Comparison of ENCODE assay signal across 15 cellular contexts in genomic region chr15:90838544-90838943, GRCh38. TPM values are rescaled to one million over a fixed set of nuclear protein-coding genes. Genes with fewer than 3 reads are reported as not detected.
A peak's percentile ranks its signal among the peaks of the same experiment; 100 is the strongest.
DNase-seq lines count a peak whose midpoint lies in the region; ATAC-seq, FAIRE-seq and TF ChIP-seq lines count a peak whose summit lies in the region.
"Had no signal": no experiment of that assay in that cellular context is flagged by ENCODE, and none has a peak within 500 bp of the region (broad histone marks: within the 10 kb centered on the region; RNA-seq: fewer than 3 reads in every experiment).

No MANE protein-coding gene starts in this region.

- H2AK5ac ChIP-seq in mesenchymal stem cell (ENCODE audit: low read length, severe bottlenecking) = no peak overlapping the region

- WGBS in mesenchymal stem cell = 93% methylated on average over 15 of the region's 15 CpGs

- POLR2A ChIA-PET in activated CD8-positive, alpha-beta T cell treated with anti-CD3 and anti-CD28 coated beads for 36 hours (lab: Charles Lee) = interaction anchor here (0.9 to 4.6 kb wide), 5 partner anchors 8 to 32 kb away, joined by 3 to 27 read pairs (median 6); no protein-coding TSS in a partner anchor

- H3K27ac ChIP-seq in CD4-positive, CD25-positive, alpha-beta regulatory T cell (ENCODE audit: insufficient read depth, low read length, poor library complexity, severe bottlenecking) = peak overlapping the region; percentile 44
- H3K27ac ChIP-seq in mesenchymal stem cell (ENCODE audit: low read length, poor library complexity, severe bottlenecking) = no peak overlapping the region

- no peak for TF ChIP-seq CTCF in activated CD8-positive, alpha-beta T cell treated with anti-CD3 and anti-CD28 coated beads for 36 hours (IDR thresholded peaks at IDR 0.05)

- no peak for TF ChIP-seq POLR2A in GM12892 (IDR thresholded peaks at IDR 0.05; ENCODE audit: low read depth, low read length)

- H3K4me3 Mint-ChIP-seq in CD4-positive, CD25-positive, alpha-beta regulatory T cell = peak overlapping the region; percentile 50 to 73 (median 69)
- H3K4me3 Mint-ChIP-seq in activated CD8-positive, alpha-beta T cell treated with anti-CD3 and anti-CD28 coated beads for 36 hours = peak overlapping the region; percentile 63

- FAIRE-seq in GM12892 (lab: Jason Lieb, UNC) = peak; percentile 61
- FAIRE-seq: endothelial cell of umbilical vein, keratinocyte had no signal

- CTCF ChIA-PET in activated CD8-positive, alpha-beta T cell treated with anti-CD3 and anti-CD28 coated beads for 36 hours (lab: Charles Lee) = interaction anchor here (0.8 to 3.3 kb wide), 7 partner anchors 8 to 94 kb away, joined by 3 to 16 read pairs (median 4); partner anchors contain the start of gene HDDC3

- intact Hi-C loops in activated CD8-positive, alpha-beta T cell treated with anti-CD3 and anti-CD28 coated beads for 36 hours (cut with micrococcal nuclease) = loop anchor here (5.0 kb wide), 1 partner anchor 34 kb away; no protein-coding TSS in a partner anchor

- H3K18ac ChIP-seq in mesenchymal stem cell (ENCODE audit: low read depth in 1 of 2, low read length in 2 of 2) = no peak overlapping the region

- H3K27me3 Mint-ChIP-seq in CD4-positive, CD25-positive, alpha-beta regulatory T cell = peaks cover 4% of the 10 kb centered on the region
- no peaks in the 10 kb centered on the region for H3K27me3 Mint-ChIP-seq in activated CD8-positive, alpha-beta T cell treated with anti-CD3 and anti-CD28 coated beads for 36 hours

- peaks cover 21% of the 10 kb centered on the region for H3K4me1 ChIP-seq in CD4-positive, CD25-positive, alpha-beta regulatory T cell (ENCODE audit: control insufficient read depth, insufficient read depth, low read length, poor library complexity, severe bottlenecking)
- peaks cover 15% of the 10 kb centered on the region for H3K4me1 ChIP-seq in mesenchymal stem cell (ENCODE audit: control insufficient read depth, insufficient read depth, low read depth, low read length)

- H2AFZ ChIP-seq in mesenchymal stem cell (ENCODE audit: low read depth, low read length) = no peak overlapping the region

- H3K36me3 Mint-ChIP-seq in CD4-positive, CD25-positive, alpha-beta regulatory T cell = no peaks in the 10 kb centered on the region
- no peaks in the 10 kb centered on the region for H3K36me3 Mint-ChIP-seq in activated CD8-positive, alpha-beta T cell treated with anti-CD3 and anti-CD28 coated beads for 36 hours (ENCODE audit: low read depth)

- H3K4me3 ChIP-seq in CD4-positive, CD25-positive, alpha-beta regulatory T cell (ENCODE audit: low read depth, low read length) = peak overlapping the region; percentile 2
- H3K4me3 ChIP-seq in mesenchymal stem cell (ENCODE audit: insufficient read depth in 1 of 2, low read depth in 1 of 2, low read length in 2 of 2) = no peak overlapping the region
- H3K4me3 ChIP-seq: breast epithelium, HAP-1 had no signal

- H3K9ac ChIP-seq in mesenchymal stem cell (ENCODE audit: low read length) = no peak overlapping the region

- no peak for DNase-seq in CD4-positive, CD25-positive, alpha-beta regulatory T cell
- DNase-seq in GM12892 (ENCODE audit: insufficient read length) (no peak), mesenchymal stem cell (no peak), COLO829 (ENCODE audit: low spot score) (no peak), NCI-H82 (lab: John Stamatoyannopoulos, UW) (no peak), SKM-1 (lab: John Stamatoyannopoulos, UW; ENCODE audit: unreplicated experiment) (no peak)
- peak; percentile 41 for DNase-seq in activated CD8-positive, alpha-beta T cell treated with anti-CD3 and anti-CD28 coated beads for 36 hours
- DNase-seq: COR-L47, MM.1S, NCI-H2081, NCI-H774 had no signal

- no peaks in the 10 kb centered on the region for H3K36me3 ChIP-seq in CD4-positive, CD25-positive, alpha-beta regulatory T cell (ENCODE audit: control insufficient read depth, insufficient read depth, low read length)
- no peaks in the 10 kb centered on the region for H3K36me3 ChIP-seq in mesenchymal stem cell (ENCODE audit: control insufficient read depth in 1 of 2, insufficient read depth in 2 of 2, low read depth in 1 of 2, low read length in 2 of 2)
- H3K36me3 ChIP-seq: breast epithelium had no signal

- peak overlapping the region in 1 of 2 experiments; percentile 41 for H3K14ac ChIP-seq in mesenchymal stem cell (ENCODE audit: low read length in 2 of 2)

- ATAC-seq in CD4-positive, CD25-positive, alpha-beta regulatory T cell (ENCODE audit: low read depth in 2 of 2) = peak in 1 of 2 donors; percentile 8
- ATAC-seq in activated CD8-positive, alpha-beta T cell treated with anti-CD3 and anti-CD28 coated beads for 36 hours = no peak

- H2BK5ac ChIP-seq in mesenchymal stem cell (ENCODE audit: low read depth, low read length, poor library complexity, severe bottlenecking) = no peak overlapping the region

- H3K9me3 ChIP-seq in CD4-positive, CD25-positive, alpha-beta regulatory T cell (ENCODE audit: control insufficient read depth in 2 of 2, low read length in 2 of 2) = no peaks in the 10 kb centered on the region
- no peaks in the 10 kb centered on the region for H3K9me3 ChIP-seq in mesenchymal stem cell (ENCODE audit: control insufficient read depth, low read length)
- H3K9me3 ChIP-seq: breast epithelium, HAP-1 had no signal

- H3K4ac ChIP-seq in mesenchymal stem cell (ENCODE audit: low read depth in 1 of 2, low read length in 2 of 2) = no peak overlapping the region

- peak overlapping the region; percentile 63 for H4K91ac ChIP-seq in mesenchymal stem cell (ENCODE audit: low read length)

- H3K4me1 Mint-ChIP-seq in CD4-positive, CD25-positive, alpha-beta regulatory T cell = peaks cover 0 to 30% (median 13%) of the 10 kb centered on the region in 4 donors
- H3K4me1 Mint-ChIP-seq in activated CD8-positive, alpha-beta T cell treated with anti-CD3 and anti-CD28 coated beads for 36 hours (ENCODE audit: low read depth) = peaks cover 45% of the 10 kb centered on the region

- peak overlapping the region in 1 of 2 experiments; percentile 38 for H2BK12ac ChIP-seq in mesenchymal stem cell (ENCODE audit: low read length in 2 of 2)

- no peak overlapping the region for H4K8ac ChIP-seq in mesenchymal stem cell (ENCODE audit: low read length)

- no peaks in the 10 kb centered on the region for H3K27me3 ChIP-seq in CD4-positive, CD25-positive, alpha-beta regulatory T cell (ENCODE audit: control insufficient read depth, insufficient read depth, low read length)
- no peaks in the 10 kb centered on the region for H3K27me3 ChIP-seq in mesenchymal stem cell (ENCODE audit: control insufficient read depth in 1 of 2, insufficient read depth in 1 of 2, low read length in 2 of 2)
- H3K27me3 ChIP-seq: breast epithelium had no signal

- H2BK15ac ChIP-seq in mesenchymal stem cell (ENCODE audit: low read depth, poor library complexity, severe bottlenecking) = no peak overlapping the region

- H3K9me3 Mint-ChIP-seq in CD4-positive, CD25-positive, alpha-beta regulatory T cell = no peaks in the 10 kb centered on the region
- peaks cover 2% of the 10 kb centered on the region for H3K9me3 Mint-ChIP-seq in activated CD8-positive, alpha-beta T cell treated with anti-CD3 and anti-CD28 coated beads for 36 hours

- H3K4me2 ChIP-seq in mesenchymal stem cell (ENCODE audit: low read length, poor library complexity, severe bottlenecking) = no peak overlapping the region

- no peaks in the 10 kb centered on the region for H3K79me1 ChIP-seq in mesenchymal stem cell (replicated peaks; ENCODE audit: low read length, poor library complexity, severe bottlenecking)

- H3K23ac ChIP-seq in mesenchymal stem cell (ENCODE audit: low read length in 2 of 2) = no peak overlapping the region

- H3K27ac Mint-ChIP-seq in CD4-positive, CD25-positive, alpha-beta regulatory T cell = peak overlapping the region in 2 of 3 donors; percentile 71 to 87
- H3K27ac Mint-ChIP-seq in activated CD8-positive, alpha-beta T cell treated with anti-CD3 and anti-CD28 coated beads for 36 hours = peak overlapping the region; percentile 97

- no peak overlapping the region for H2BK120ac ChIP-seq in mesenchymal stem cell (ENCODE audit: low read depth, low read length)

RNA-seq across cellular contexts. Expression of gene FURIN, which starts 29.8 kb away (rescaled TPM):
- 62.5 TPM for total RNA-seq in CD4-positive, CD25-positive, alpha-beta regulatory T cell
- polyA plus RNA-seq in CD4-positive, CD25-positive, alpha-beta regulatory T cell = 1 to 10 TPM; 2.9 to 8.6 (median 5.7) TPM
- polyA plus RNA-seq in GM12892 (2012; ENCODE audit: missing spikeins) = 12.6 TPM
- 100 to 1,000 TPM; 111 to 117 TPM for total RNA-seq in activated CD8-positive, alpha-beta T cell treated with anti-CD3 and anti-CD28 coated beads for 36 hours
- 58.9 TPM for polyA plus RNA-seq in mesenchymal stem cell (2013, experiment 1 of 2)
- polyA plus RNA-seq in mesenchymal stem cell (2013, experiment 2 of 2) = 58.5 TPM

RNA-seq across cellular contexts. Expression of gene FES, which starts 45.8 kb away (rescaled TPM):
- total RNA-seq in CD4-positive, CD25-positive, alpha-beta regulatory T cell = 3.8 TPM
- polyA plus RNA-seq in CD4-positive, CD25-positive, alpha-beta regulatory T cell = under 1 TPM in 2 of 4 donors, not detected in 2; 0.13 TPM
- 1.3 TPM for polyA plus RNA-seq in GM12892 (2012; ENCODE audit: missing spikeins)
- total RNA-seq in activated CD8-positive, alpha-beta T cell treated with anti-CD3 and anti-CD28 coated beads for 36 hours = 1 to 10 TPM; 4.1 to 4.6 TPM
- 5.5 TPM for polyA plus RNA-seq in mesenchymal stem cell (2013, experiment 1 of 2)
- 5.3 TPM for polyA plus RNA-seq in mesenchymal stem cell (2013, experiment 2 of 2)
